In the genomic region with DNA sequence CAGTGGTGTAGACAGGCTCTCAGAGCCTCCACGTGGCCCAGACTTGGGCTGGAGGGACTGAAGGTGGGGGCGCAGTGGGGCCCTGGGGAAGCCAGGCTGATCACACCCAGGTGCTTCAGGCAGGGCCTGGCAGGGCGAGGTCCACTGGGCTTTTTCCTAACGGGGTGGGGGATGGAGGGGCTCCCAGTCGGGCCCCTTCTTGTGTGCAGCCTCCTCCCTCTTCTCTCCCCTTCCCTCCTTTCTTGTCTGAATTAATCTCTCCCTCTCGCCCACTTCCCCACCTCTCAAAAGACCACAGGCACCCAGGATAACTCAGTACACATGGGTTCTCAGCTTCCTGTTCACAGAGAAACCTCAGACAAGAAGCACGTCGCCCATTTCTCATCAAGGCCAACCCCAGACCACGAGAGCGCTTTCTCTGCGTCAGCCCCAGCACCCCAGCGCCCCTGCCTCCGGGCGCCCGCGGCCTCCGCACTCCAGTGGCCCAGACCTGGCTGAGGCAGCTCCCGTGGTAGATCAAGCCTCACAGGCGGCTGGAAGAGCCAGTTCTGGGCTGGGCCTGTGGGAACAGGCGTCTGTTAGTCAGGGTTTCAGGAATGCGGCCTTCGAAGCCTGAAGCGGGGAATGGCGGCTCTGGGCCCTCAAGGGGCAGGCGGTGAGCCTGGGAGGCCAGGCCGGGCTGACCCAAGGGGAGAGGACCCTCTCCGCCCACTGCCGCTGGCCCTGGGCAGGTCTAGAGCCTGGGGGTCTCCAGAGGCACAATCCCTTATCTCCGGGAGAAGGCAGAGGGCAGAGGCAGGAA, we compare ENCODE assay signal across 1 cellular context.
TF ChIP-seq lines count a peak whose summit lies in the region.

No MANE protein-coding gene starts in this region.

TF ChIP-seq in K562, 482 proteins besides CTCF, POLR2A, EP300 and RAD21 (continued from another document):
- TF ChIP-seq, protein P1, sequence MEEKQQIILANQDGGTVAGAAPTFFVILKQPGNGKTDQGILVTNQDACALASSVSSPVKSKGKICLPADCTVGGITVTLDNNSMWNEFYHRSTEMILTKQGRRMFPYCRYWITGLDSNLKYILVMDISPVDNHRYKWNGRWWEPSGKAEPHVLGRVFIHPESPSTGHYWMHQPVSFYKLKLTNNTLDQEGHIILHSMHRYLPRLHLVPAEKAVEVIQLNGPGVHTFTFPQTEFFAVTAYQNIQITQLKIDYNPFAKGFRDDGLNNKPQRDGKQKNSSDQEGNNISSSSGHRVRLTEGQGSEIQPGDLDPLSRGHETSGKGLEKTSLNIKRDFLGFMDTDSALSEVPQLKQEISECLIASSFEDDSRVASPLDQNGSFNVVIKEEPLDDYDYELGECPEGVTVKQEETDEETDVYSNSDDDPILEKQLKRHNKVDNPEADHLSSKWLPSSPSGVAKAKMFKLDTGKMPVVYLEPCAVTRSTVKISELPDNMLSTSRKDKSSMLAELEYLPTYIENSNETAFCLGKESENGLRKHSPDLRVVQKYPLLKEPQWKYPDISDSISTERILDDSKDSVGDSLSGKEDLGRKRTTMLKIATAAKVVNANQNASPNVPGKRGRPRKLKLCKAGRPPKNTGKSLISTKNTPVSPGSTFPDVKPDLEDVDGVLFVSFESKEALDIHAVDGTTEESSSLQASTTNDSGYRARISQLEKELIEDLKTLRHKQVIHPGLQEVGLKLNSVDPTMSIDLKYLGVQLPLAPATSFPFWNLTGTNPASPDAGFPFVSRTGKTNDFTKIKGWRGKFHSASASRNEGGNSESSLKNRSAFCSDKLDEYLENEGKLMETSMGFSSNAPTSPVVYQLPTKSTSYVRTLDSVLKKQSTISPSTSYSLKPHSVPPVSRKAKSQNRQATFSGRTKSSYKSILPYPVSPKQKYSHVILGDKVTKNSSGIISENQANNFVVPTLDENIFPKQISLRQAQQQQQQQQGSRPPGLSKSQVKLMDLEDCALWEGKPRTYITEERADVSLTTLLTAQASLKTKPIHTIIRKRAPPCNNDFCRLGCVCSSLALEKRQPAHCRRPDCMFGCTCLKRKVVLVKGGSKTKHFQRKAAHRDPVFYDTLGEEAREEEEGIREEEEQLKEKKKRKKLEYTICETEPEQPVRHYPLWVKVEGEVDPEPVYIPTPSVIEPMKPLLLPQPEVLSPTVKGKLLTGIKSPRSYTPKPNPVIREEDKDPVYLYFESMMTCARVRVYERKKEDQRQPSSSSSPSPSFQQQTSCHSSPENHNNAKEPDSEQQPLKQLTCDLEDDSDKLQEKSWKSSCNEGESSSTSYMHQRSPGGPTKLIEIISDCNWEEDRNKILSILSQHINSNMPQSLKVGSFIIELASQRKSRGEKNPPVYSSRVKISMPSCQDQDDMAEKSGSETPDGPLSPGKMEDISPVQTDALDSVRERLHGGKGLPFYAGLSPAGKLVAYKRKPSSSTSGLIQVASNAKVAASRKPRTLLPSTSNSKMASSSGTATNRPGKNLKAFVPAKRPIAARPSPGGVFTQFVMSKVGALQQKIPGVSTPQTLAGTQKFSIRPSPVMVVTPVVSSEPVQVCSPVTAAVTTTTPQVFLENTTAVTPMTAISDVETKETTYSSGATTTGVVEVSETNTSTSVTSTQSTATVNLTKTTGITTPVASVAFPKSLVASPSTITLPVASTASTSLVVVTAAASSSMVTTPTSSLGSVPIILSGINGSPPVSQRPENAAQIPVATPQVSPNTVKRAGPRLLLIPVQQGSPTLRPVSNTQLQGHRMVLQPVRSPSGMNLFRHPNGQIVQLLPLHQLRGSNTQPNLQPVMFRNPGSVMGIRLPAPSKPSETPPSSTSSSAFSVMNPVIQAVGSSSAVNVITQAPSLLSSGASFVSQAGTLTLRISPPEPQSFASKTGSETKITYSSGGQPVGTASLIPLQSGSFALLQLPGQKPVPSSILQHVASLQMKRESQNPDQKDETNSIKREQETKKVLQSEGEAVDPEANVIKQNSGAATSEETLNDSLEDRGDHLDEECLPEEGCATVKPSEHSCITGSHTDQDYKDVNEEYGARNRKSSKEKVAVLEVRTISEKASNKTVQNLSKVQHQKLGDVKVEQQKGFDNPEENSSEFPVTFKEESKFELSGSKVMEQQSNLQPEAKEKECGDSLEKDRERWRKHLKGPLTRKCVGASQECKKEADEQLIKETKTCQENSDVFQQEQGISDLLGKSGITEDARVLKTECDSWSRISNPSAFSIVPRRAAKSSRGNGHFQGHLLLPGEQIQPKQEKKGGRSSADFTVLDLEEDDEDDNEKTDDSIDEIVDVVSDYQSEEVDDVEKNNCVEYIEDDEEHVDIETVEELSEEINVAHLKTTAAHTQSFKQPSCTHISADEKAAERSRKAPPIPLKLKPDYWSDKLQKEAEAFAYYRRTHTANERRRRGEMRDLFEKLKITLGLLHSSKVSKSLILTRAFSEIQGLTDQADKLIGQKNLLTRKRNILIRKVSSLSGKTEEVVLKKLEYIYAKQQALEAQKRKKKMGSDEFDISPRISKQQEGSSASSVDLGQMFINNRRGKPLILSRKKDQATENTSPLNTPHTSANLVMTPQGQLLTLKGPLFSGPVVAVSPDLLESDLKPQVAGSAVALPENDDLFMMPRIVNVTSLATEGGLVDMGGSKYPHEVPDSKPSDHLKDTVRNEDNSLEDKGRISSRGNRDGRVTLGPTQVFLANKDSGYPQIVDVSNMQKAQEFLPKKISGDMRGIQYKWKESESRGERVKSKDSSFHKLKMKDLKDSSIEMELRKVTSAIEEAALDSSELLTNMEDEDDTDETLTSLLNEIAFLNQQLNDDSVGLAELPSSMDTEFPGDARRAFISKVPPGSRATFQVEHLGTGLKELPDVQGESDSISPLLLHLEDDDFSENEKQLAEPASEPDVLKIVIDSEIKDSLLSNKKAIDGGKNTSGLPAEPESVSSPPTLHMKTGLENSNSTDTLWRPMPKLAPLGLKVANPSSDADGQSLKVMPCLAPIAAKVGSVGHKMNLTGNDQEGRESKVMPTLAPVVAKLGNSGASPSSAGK (IDR thresholded peaks at IDR 0.05): peak; percentile 41; the same call in 1 of the 2 replicates
- peak; percentile 15 for TF ChIP-seq RBFOX2 (IDR thresholded peaks at IDR 0.05; ENCODE audit: low read depth, low read length)
- TF ChIP-seq, protein P2, sequence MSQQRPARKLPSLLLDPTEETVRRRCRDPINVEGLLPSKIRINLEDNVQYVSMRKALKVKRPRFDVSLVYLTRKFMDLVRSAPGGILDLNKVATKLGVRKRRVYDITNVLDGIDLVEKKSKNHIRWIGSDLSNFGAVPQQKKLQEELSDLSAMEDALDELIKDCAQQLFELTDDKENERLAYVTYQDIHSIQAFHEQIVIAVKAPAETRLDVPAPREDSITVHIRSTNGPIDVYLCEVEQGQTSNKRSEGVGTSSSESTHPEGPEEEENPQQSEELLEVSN (IDR thresholded peaks at IDR 0.05; ENCODE audit: borderline replicate concordance in 1 of 2, extremely low read depth in 1 of 2, insufficient read depth in 1 of 2, insufficient read length in 1 of 2, low read depth in 1 of 2, low read length in 1 of 2, poor library complexity in 1 of 2, severe bottlenecking in 1 of 2): peak in 1 of 2 experiments; percentile 29
- no peak for TF ChIP-seq MYNN (IDR thresholded peaks at IDR 0.05)
- TF ChIP-seq MYNN (CRISPR knock-in tag; IDR thresholded peaks at IDR 0.05): no peak
- TF ChIP-seq RBBP5 (IDR thresholded peaks at IDR 0.05; ENCODE audit: borderline replicate concordance, insufficient read depth, low read length, poor library complexity, severe bottlenecking): peak; percentile 25
- TF ChIP-seq, protein P3, sequence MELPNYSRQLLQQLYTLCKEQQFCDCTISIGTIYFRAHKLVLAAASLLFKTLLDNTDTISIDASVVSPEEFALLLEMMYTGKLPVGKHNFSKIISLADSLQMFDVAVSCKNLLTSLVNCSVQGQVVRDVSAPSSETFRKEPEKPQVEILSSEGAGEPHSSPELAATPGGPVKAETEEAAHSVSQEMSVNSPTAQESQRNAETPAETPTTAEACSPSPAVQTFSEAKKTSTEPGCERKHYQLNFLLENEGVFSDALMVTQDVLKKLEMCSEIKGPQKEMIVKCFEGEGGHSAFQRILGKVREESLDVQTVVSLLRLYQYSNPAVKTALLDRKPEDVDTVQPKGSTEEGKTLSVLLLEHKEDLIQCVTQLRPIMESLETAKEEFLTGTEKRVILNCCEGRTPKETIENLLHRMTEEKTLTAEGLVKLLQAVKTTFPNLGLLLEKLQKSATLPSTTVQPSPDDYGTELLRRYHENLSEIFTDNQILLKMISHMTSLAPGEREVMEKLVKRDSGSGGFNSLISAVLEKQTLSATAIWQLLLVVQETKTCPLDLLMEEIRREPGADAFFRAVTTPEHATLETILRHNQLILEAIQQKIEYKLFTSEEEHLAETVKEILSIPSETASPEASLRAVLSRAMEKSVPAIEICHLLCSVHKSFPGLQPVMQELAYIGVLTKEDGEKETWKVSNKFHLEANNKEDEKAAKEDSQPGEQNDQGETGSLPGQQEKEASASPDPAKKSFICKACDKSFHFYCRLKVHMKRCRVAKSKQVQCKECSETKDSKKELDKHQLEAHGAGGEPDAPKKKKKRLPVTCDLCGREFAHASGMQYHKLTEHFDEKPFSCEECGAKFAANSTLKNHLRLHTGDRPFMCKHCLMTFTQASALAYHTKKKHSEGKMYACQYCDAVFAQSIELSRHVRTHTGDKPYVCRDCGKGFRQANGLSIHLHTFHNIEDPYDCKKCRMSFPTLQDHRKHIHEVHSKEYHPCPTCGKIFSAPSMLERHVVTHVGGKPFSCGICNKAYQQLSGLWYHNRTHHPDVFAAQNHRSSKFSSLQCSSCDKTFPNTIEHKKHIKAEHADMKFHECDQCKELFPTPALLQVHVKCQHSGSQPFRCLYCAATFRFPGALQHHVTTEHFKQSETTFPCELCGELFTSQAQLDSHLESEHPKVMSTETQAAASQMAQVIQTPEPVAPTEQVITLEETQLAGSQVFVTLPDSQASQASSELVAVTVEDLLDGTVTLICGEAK (IDR thresholded peaks at IDR 0.05): 0 out of 2 replicates have a peak, but pooled peaks have one; percentile 20
- TF ChIP-seq, protein P3 (CRISPR knock-in tag; IDR thresholded peaks at IDR 0.05): no peak
- 0 out of 2 replicates have a peak, but pooled peaks have one; percentile 19 for TF ChIP-seq MYC (IDR thresholded peaks at IDR 0.05; ENCODE audit: low read depth, low read length)
- TF ChIP-seq MYC (CRISPR knock-in tag; IDR thresholded peaks at IDR 0.05; ENCODE audit: borderline replicate concordance, low read depth): no peak
- peak; percentile 47 for TF ChIP-seq ZFX (CRISPR knock-in tag; IDR thresholded peaks at IDR 0.05)
- peak in 1 of 3 experiments; percentile 18 for TF ChIP-seq YY1 (IDR thresholded peaks at IDR 0.05; ENCODE audit: borderline replicate concordance in 1 of 3, control insufficient read depth in 1 of 3, extremely low read depth in 1 of 3, insufficient read depth in 3 of 3, insufficient read length in 1 of 3, insufficient replicate concordance in 2 of 3, low read depth in 1 of 3, low read length in 2 of 3)
- TF ChIP-seq, protein P4, sequence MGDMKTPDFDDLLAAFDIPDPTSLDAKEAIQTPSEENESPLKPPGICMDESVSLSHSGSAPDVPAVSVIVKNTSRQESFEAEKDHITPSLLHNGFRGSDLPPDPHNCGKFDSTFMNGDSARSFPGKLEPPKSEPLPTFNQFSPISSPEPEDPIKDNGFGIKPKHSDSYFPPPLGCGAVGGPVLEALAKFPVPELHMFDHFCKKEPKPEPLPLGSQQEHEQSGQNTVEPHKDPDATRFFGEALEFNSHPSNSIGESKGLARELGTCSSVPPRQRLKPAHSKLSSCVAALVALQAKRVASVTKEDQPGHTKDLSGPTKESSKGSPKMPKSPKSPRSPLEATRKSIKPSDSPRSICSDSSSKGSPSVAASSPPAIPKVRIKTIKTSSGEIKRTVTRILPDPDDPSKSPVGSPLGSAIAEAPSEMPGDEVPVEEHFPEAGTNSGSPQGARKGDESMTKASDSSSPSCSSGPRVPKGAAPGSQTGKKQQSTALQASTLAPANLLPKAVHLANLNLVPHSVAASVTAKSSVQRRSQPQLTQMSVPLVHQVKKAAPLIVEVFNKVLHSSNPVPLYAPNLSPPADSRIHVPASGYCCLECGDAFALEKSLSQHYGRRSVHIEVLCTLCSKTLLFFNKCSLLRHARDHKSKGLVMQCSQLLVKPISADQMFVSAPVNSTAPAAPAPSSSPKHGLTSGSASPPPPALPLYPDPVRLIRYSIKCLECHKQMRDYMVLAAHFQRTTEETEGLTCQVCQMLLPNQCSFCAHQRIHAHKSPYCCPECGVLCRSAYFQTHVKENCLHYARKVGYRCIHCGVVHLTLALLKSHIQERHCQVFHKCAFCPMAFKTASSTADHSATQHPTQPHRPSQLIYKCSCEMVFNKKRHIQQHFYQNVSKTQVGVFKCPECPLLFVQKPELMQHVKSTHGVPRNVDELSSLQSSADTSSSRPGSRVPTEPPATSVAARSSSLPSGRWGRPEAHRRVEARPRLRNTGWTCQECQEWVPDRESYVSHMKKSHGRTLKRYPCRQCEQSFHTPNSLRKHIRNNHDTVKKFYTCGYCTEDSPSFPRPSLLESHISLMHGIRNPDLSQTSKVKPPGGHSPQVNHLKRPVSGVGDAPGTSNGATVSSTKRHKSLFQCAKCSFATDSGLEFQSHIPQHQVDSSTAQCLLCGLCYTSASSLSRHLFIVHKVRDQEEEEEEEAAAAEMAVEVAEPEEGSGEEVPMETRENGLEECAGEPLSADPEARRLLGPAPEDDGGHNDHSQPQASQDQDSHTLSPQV (IDR thresholded peaks at IDR 0.05): peak; percentile 27
- TF ChIP-seq RB1 (IDR thresholded peaks at IDR 0.05; ENCODE audit: low read depth): no peak
- peak; percentile 11; the same call in 1 of the 2 replicates for TF ChIP-seq ZBTB7A (IDR thresholded peaks at IDR 0.05; ENCODE audit: borderline replicate concordance, control insufficient read depth, low read depth, low read length)
